13 cellular contexts compared by ENCODE assay signal in the genomic region with DNA sequence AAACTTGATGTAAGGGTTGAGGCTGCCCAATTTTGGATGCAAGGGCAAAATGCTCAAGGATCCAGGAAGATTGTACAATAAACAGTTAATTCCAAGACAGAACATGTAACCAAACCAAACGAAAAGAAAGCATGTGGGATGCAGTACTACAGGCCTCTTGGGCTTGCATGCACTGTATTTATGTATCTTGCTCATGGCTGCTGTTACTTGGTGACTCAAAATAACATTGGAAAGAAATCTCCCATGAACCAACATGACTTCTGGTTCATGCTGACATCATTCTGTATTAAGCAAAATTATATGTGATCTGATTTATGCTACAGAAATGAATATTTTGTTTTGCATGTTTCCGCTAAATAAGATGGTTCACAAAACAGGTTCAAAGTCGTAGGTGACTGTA.
DNase-seq lines count a peak whose midpoint lies in the region; ATAC-seq and TF ChIP-seq lines count a peak whose summit lies in the region.
"Had no signal": no experiment of that assay in that cellular context is flagged by ENCODE, and none has a peak within 500 bp of the region (broad histone marks: within the 10 kb centered on the region; RNA-seq: fewer than 3 reads in every experiment).

No MANE protein-coding gene starts in this region.

- 0 out of 2 replicates have a peak, but pooled peaks cover under 1% of the 10 kb centered on the region for H3F3A ChIP-seq in GM23248 (ENCODE audit: insufficient read depth)

- H2BK12ac ChIP-seq in neuronal stem cell (ENCODE audit: low read length): no peak overlapping the region

- H3K27ac ChIP-seq in GM23248: no peak overlapping the region
- H3K27ac ChIP-seq in SK-N-MC: peak overlapping the region; percentile 6; the same call in 1 of the 2 replicates
- H3K27ac ChIP-seq in neuronal stem cell (replicated peaks; ENCODE audit: low read length): no peak overlapping the region
- H3K27ac ChIP-seq: HL-60 had no signal

- no peak overlapping the region for H3K4me2 ChIP-seq in GM23248 (ENCODE audit: unreplicated experiment)
- H3K4me2 ChIP-seq in neuronal stem cell (ENCODE audit: insufficient read depth, low read length, poor library complexity, severe bottlenecking): no peak overlapping the region

- H2BK15ac ChIP-seq in neuronal stem cell (ENCODE audit: low read length): no peak overlapping the region

- H3K4ac ChIP-seq in neuronal stem cell (ENCODE audit: low read length): no peak overlapping the region

- H2BK120ac ChIP-seq in neuronal stem cell (ENCODE audit: low read depth, low read length): no peak overlapping the region

- H2BK5ac ChIP-seq in neuronal stem cell (ENCODE audit: low read length): no peak overlapping the region

- H3K27me3 ChIP-seq in GM23248 (replicated peaks; ENCODE audit: insufficient read depth): no peaks in the 10 kb centered on the region
- no peaks in the 10 kb centered on the region for H3K27me3 ChIP-seq in neuronal stem cell (ENCODE audit: control insufficient read depth in 3 of 3, insufficient read depth in 3 of 3, low read depth in 1 of 3, low read length in 3 of 3)

- H3K9me3 ChIP-seq in GM23248 (ENCODE audit: low read depth) (no peaks in the 10 kb centered on the region), SK-N-MC (ENCODE audit: low read depth, low read length) (no peaks in the 10 kb centered on the region), neuronal stem cell (replicated peaks in 1 of 2; ENCODE audit: control insufficient read depth in 2 of 2, insufficient read depth in 1 of 2, low read depth in 1 of 2, low read length in 2 of 2) (peaks cover 0 to 3% of the 10 kb centered on the region in 2 donors)

- 71 to 75% methylated on average over 3 of the region's 3 CpGs for WGBS in GM23248 (ENCODE audit: low coverage in 1 of 2, low lambda C conversion rate in 2 of 2, missing lambda C conversion rate in 2 of 2), 2 experiments
- no CpG with 5 or more reads among the region's 3 CpGs for WGBS in neuronal stem cell (ENCODE audit: extremely low coverage in 2 of 2, insufficient read length in 2 of 2, insufficient replicate concordance in 1 of 2), 2 donors

- no peak overlapping the region for H3K18ac ChIP-seq in neuronal stem cell (ENCODE audit: low read length)

- no peak for TF ChIP-seq CTCF in fibroblast of mammary gland (conservative IDR thresholded peaks at IDR 0.05; ENCODE audit: control insufficient read depth, insufficient read depth, low read depth, low read length)

- ATAC-seq in GM21528 (IDR thresholded peaks at IDR 0.05; ENCODE audit: low FRiP score, unreplicated experiment): no peak

- H3K36me3 ChIP-seq in GM23248 (ENCODE audit: low read depth): no peaks in the 10 kb centered on the region
- H3K36me3 ChIP-seq in SK-N-MC (ENCODE audit: insufficient read depth, low read length): no peaks in the 10 kb centered on the region
- H3K36me3 ChIP-seq in neuronal stem cell (replicated peaks in 1 of 2; ENCODE audit: control insufficient read depth in 2 of 2, insufficient read depth in 2 of 2, low read length in 2 of 2): no peaks in the 10 kb centered on the region

- H3K4me3 ChIP-seq in GM23248 (no peak overlapping the region), SK-N-MC (no peak overlapping the region), fibroblast of mammary gland (ENCODE audit: control insufficient read depth, low read depth, low read length) (no peak overlapping the region), neuronal stem cell (ENCODE audit: low read length in 2 of 2) (no peak overlapping the region)

- H2AK5ac ChIP-seq in neuronal stem cell (ENCODE audit: low read depth, low read length): no peak overlapping the region

- in situ Hi-C loops in GM23248 (cut with MboI): no loop called here

- H2AFZ ChIP-seq in GM23248: no peak overlapping the region
- no peak overlapping the region for H2AFZ ChIP-seq in neuronal stem cell (ENCODE audit: low read length)

- H4K20me1 ChIP-seq in GM23248 (ENCODE audit: insufficient read depth): no peaks in the 10 kb centered on the region

- H4K91ac ChIP-seq in neuronal stem cell (ENCODE audit: low read depth, low read length, poor library complexity): no peak overlapping the region

- no peaks in the 10 kb centered on the region for H3K9me2 ChIP-seq in GM23248 (ENCODE audit: insufficient read depth)

- H3K14ac ChIP-seq in neuronal stem cell (ENCODE audit: low read length): no peak overlapping the region

- H4K8ac ChIP-seq in neuronal stem cell (ENCODE audit: low read depth, low read length): no peak overlapping the region

- no peak overlapping the region for H3K23ac ChIP-seq in neuronal stem cell (ENCODE audit: low read depth, low read length, poor library complexity)

- peak; percentile 44 for DNase-seq in GM23248
- DNase-seq in SK-N-MC (ENCODE audit: low read depth, low spot score): no peak
- DNase-seq in fibroblast of mammary gland (ENCODE audit: low read depth): peak; percentile 33
- peak; percentile 58 for DNase-seq in stromal cell of bone marrow (ENCODE audit: low read depth)
- no peak for DNase-seq in NCI-H748 (lab: John Stamatoyannopoulos, UW; ENCODE audit: unreplicated experiment)
- no peak for DNase-seq in neuronal stem cell (ENCODE audit: low spot score)
- DNase-seq: ACHN; C1 segment of cervical spinal cord; Calu3; CD4-positive, alpha-beta T cell; DMS79 had no signal

- no peak overlapping the region for H3K9ac ChIP-seq in GM23248
- H3K9ac ChIP-seq in SK-N-MC (ENCODE audit: insufficient read length): no peak overlapping the region
- no peak overlapping the region for H3K9ac ChIP-seq in neuronal stem cell (ENCODE audit: low read depth, low read length, poor library complexity)

- no peaks in the 10 kb centered on the region for H3K79me1 ChIP-seq in neuronal stem cell (ENCODE audit: low read depth, low read length)

- no peaks in the 10 kb centered on the region for H3K79me2 ChIP-seq in GM23248 (ENCODE audit: insufficient read depth)

- H3K4me1 ChIP-seq in GM23248 (ENCODE audit: insufficient read depth) (peaks cover 15% of the 10 kb centered on the region), neuronal stem cell (ENCODE audit: control insufficient read depth in 2 of 2, insufficient read depth in 1 of 2, low read depth in 1 of 2, low read length in 2 of 2) (peaks cover 4 to 11% of the 10 kb centered on the region in 2 donors)

Comparison
In these comparisons a context has a peak if more than half of its experiments do, and no peak if none do; other contexts are left out.
1. DNase-seq: peak in GM23248 (single experiment), fibroblast of mammary gland (single experiment) and stromal cell of bone marrow (single experiment); none in SK-N-MC (single experiment), NCI-H748 (single experiment) and neuronal stem cell (single experiment).